Comparison of ENCODE assay signal across 1 cellular context in genomic region chr19:33402421-33403220, GRCh38.
TF ChIP-seq lines count a peak whose summit lies in the region.

No MANE protein-coding gene starts in this region.

TF ChIP-seq in HepG2, 621 proteins besides CTCF, POLR2A, EP300 and RAD21 (continued from another document):
- TF ChIP-seq BATF2 (CRISPR knock-in tag; IDR thresholded peaks at IDR 0.05): no peak; the same call in 1 of the 2 replicates
- no peak for TF ChIP-seq ZNF720 (CRISPR knock-in tag; IDR thresholded peaks at IDR 0.05)
- peak; percentile 29; the same call in 1 of the 2 replicates for TF ChIP-seq ZFY (CRISPR knock-in tag; IDR thresholded peaks at IDR 0.05)
- peak; percentile 61; the same call in 1 of the 2 replicates for TF ChIP-seq ZNF768 (CRISPR knock-in tag; IDR thresholded peaks at IDR 0.05)
- no peak for TF ChIP-seq IRF9 (CRISPR knock-in tag; IDR thresholded peaks at IDR 0.05; ENCODE audit: borderline replicate concordance)
- TF ChIP-seq TFAP4 (IDR thresholded peaks at IDR 0.05; ENCODE audit: borderline replicate concordance, low read depth): 0 out of 2 replicates have a peak, but pooled peaks have one; percentile 11
- TF ChIP-seq ZNF572 (CRISPR knock-in tag; IDR thresholded peaks at IDR 0.05): no peak
- TF ChIP-seq SPEN (CRISPR knock-in tag; IDR thresholded peaks at IDR 0.05; ENCODE audit: low read depth): 0 out of 2 replicates have a peak, but pooled peaks have one; percentile 30
- no peak for TF ChIP-seq ZNF784 (CRISPR knock-in tag; IDR thresholded peaks at IDR 0.05; ENCODE audit: borderline replicate concordance)
- TF ChIP-seq FOXC1 (CRISPR knock-in tag; IDR thresholded peaks at IDR 0.05; ENCODE audit: borderline replicate concordance): 0 out of 2 replicates have a peak, but pooled peaks have one; percentile 37
- no peak for TF ChIP-seq MIER3 (CRISPR knock-in tag; IDR thresholded peaks at IDR 0.05; ENCODE audit: borderline replicate concordance)
- TF ChIP-seq STAT6 (CRISPR knock-in tag; IDR thresholded peaks at IDR 0.05; ENCODE audit: borderline replicate concordance): no peak
- no peak for TF ChIP-seq SALL1 (CRISPR knock-in tag; IDR thresholded peaks at IDR 0.05)
- TF ChIP-seq ZFP41 (CRISPR knock-in tag; IDR thresholded peaks at IDR 0.05; ENCODE audit: borderline replicate concordance): no peak
- TF ChIP-seq ARHGAP35 (CRISPR knock-in tag; IDR thresholded peaks at IDR 0.05; ENCODE audit: borderline replicate concordance): no peak
- TF ChIP-seq HNF4G (IDR thresholded peaks at IDR 0.05; ENCODE audit: borderline replicate concordance, low read depth, low read length): no peak
- TF ChIP-seq HNF4G (CRISPR knock-in tag; IDR thresholded peaks at IDR 0.05; ENCODE audit: borderline replicate concordance, low read depth): no peak
- TF ChIP-seq TAF15 (IDR thresholded peaks at IDR 0.05; ENCODE audit: low read depth, low read length, poor library complexity, severe bottlenecking): peak; percentile 11
- no peak for TF ChIP-seq RBAK (CRISPR knock-in tag; IDR thresholded peaks at IDR 0.05)
- TF ChIP-seq PPARG (CRISPR knock-in tag; conservative IDR thresholded peaks at IDR 0.05): no peak
- TF ChIP-seq ZBTB40 (IDR thresholded peaks at IDR 0.05): no peak
- no peak for TF ChIP-seq ZBTB40 (CRISPR knock-in tag; IDR thresholded peaks at IDR 0.05)
- peak; percentile 84 for TF ChIP-seq BRD4 (CRISPR knock-in tag; IDR thresholded peaks at IDR 0.05)
- no peak for TF ChIP-seq ZBTB4 (CRISPR knock-in tag; IDR thresholded peaks at IDR 0.05; ENCODE audit: borderline replicate concordance)
- peak; percentile 1; the same call in 1 of the 2 replicates for TF ChIP-seq ZNF674 (CRISPR knock-in tag; IDR thresholded peaks at IDR 0.05; ENCODE audit: low read depth)
